Comparison of ENCODE assay signal across 8 cellular contexts in genomic region chr3:160801386-160802118, GRCh38. TPM values are rescaled to one million over a fixed set of nuclear protein-coding genes. Genes with fewer than 3 reads are reported as not detected.
DNase-seq lines count a peak whose midpoint lies in the region; ATAC-seq and TF ChIP-seq lines count a peak whose summit lies in the region.

No MANE protein-coding gene starts in this region.

- TF ChIP-seq CTCF in HL-60 (IDR thresholded peaks at IDR 0.05; ENCODE audit: insufficient read depth, low read length) (no peak), lung (IDR thresholded peaks at IDR 0.05; ENCODE audit: control extremely low read depth, extremely low read depth) (no peak), thoracic aorta (IDR thresholded peaks at IDR 0.05) (no peak)

- no peaks in the 10 kb centered on the region for H3K9me3 ChIP-seq in lung (ENCODE audit: control insufficient read depth in 2 of 2, insufficient read depth in 1 of 2, low read length in 1 of 2)
- no peaks in the 10 kb centered on the region for H3K9me3 ChIP-seq in thoracic aorta

- 17 to 23% methylated on average over 8 of the region's 8 CpGs for WGBS in lung, 2 donors

- peak overlapping the region; percentile 61 for H3K27ac ChIP-seq in HL-60 (replicated peaks)
- H3K27ac ChIP-seq in lung (ENCODE audit: low read depth in 1 of 2, low read length in 1 of 2), result peak overlapping the region; percentile 50 to 84
- H3K27ac ChIP-seq in thoracic aorta, result peak overlapping the region; percentile 56 to 67

- peak; percentile 83 for DNase-seq in CD1c-positive myeloid dendritic cell (ENCODE audit: extremely low spot score)
- peak in 1 of 2 experiments; percentile 71 for DNase-seq in HL-60 (ENCODE audit: low read depth in 1 of 2, low spot score in 1 of 2)
- peak; percentile 80 for DNase-seq in amniotic epithelial cell (ENCODE audit: low read depth)
- DNase-seq in lung (ENCODE audit: low spot score), result no peak
- peak; percentile 26 for DNase-seq in thoracic aorta (ENCODE audit: low spot score)
- DNase-seq in NCI-H345 (lab: John Stamatoyannopoulos, UW), result no peak
- no peak for DNase-seq in NCI-H82 (lab: John Stamatoyannopoulos, UW)

- no peak overlapping the region for H3K4me3 ChIP-seq in HL-60 (replicated peaks; ENCODE audit: insufficient read depth, low read length)
- H3K4me3 ChIP-seq in lung, result no peak overlapping the region
- H3K4me3 ChIP-seq in thoracic aorta, result peak overlapping the region; percentile 52

- H3K27me3 ChIP-seq in HL-60 (ENCODE audit: insufficient read depth, poor library complexity, severe bottlenecking), result no peaks in the 10 kb centered on the region
- no peaks in the 10 kb centered on the region for H3K27me3 ChIP-seq in lung (ENCODE audit: control insufficient read depth, insufficient read depth)
- no peaks in the 10 kb centered on the region for H3K27me3 ChIP-seq in thoracic aorta (replicated peaks; ENCODE audit: insufficient read depth)

- H3K36me3 ChIP-seq in lung (ENCODE audit: control insufficient read depth in 2 of 2, insufficient read depth in 2 of 2, low read length in 2 of 2), result no peaks in the 10 kb centered on the region
- no peaks in the 10 kb centered on the region for H3K36me3 ChIP-seq in thoracic aorta

- H3K4me1 ChIP-seq in lung (ENCODE audit: control insufficient read depth in 2 of 2, insufficient read depth in 2 of 2, low read length in 2 of 2) (peaks cover 0 to 20% of the 10 kb centered on the region in 2 donors), thoracic aorta (ENCODE audit: control insufficient read depth in 1 of 2, low read depth in 2 of 2) (peaks cover 15 to 37% of the 10 kb centered on the region in 2 donors)

- peak; percentile 72 for ATAC-seq in GM21390 (IDR thresholded peaks at IDR 0.05; ENCODE audit: unreplicated experiment)
- ATAC-seq in lung (ENCODE audit: insufficient read depth, low FRiP score), result peak; percentile 69
- ATAC-seq in thoracic aorta (ENCODE audit: insufficient number of reproducible peaks, low FRiP score, low read depth), result peak; percentile 96

RNA-seq across cellular contexts. Expression of gene PPM1L, which starts 45.5 kb away (rescaled TPM):
- total RNA-seq in lung (10 to 100 TPM; 10.7 to 17.7 TPM), thoracic aorta (10 to 100 TPM; 13.3 to 25.3 TPM)
- polyA plus RNA-seq in lung, result 1 to 10 TPM; 1.5 to 2.8 TPM

Comparison
In these comparisons a context has a peak if more than half of its experiments do, and no peak if none do; other contexts are left out.
1. DNase-seq: peak in CD1c-positive myeloid dendritic cell (single experiment), amniotic epithelial cell (single experiment) and thoracic aorta (single experiment); none in lung (single experiment), NCI-H345 (single experiment) and NCI-H82 (single experiment).
2. Peak in every context shown above with its lines, with median percentiles within 50 percentile points of each other: ATAC-seq and H3K27ac ChIP-seq.